ENCODE assay signal across 20 cellular contexts in the genomic region with DNA sequence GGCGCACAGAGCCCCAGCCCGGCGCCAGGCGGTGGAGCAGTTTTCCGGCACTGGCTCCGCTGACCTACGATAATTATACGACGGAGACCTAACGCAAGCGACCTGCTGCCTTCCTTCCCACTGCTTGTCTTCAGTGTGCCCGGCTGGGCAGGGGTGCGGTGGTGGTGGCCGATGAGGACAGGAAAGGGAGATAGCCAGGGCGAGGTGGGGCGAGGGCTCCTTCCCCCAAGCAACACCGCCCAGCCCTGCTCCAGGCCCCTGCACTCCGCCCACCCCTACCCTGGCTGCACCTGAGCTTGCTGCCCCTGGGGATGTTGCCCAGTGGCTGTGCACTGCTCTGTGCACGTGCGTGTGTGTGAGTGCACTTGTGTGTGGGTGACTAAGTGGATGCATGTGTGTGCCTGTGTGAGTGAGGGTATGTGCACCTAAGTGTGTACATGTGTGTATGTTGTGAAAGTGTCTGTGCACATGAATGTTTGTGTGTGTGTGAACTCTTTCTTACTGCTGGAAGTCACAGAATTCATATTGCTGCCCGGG. TPM values are rescaled to one million over a fixed set of nuclear protein-coding genes. Genes with fewer than 3 reads are reported as not detected.
"Had no signal": no experiment of that assay in that cellular context is flagged by ENCODE, and none has a peak within 500 bp of the region (broad histone marks: within the 10 kb centered on the region; RNA-seq: fewer than 3 reads in every experiment).

No MANE protein-coding gene starts in this region.

- H3K9me3 Mint-ChIP-seq: activated CD4-positive, alpha-beta T cell treated with anti-CD3 and anti-CD28 coated beads, Interleukin-2, amount 10 ng/mL, durations not matched to agents 24 days and 14 days; activated naive CD4-positive, alpha-beta T cell treated with anti-CD3 and anti-CD28 coated beads, Interleukin-2, amount 50 U/mL, for 72 hours had no signal

- H3K4me3 ChIP-seq: cardiac muscle cell, thoracic aorta, upper lobe of left lung had no signal

- H3K4me3 Mint-ChIP-seq: activated CD4-positive, alpha-beta T cell treated with anti-CD3 and anti-CD28 coated beads, Interleukin-2, amount 10 ng/mL, durations not matched to agents 24 days and 14 days; naive thymus-derived CD8-positive, alpha-beta T cell had no signal

- H3K4me1 Mint-ChIP-seq: activated CD4-positive, alpha-beta T cell treated with anti-CD3 and anti-CD28 coated beads, Interleukin-2, amount 10 ng/mL, durations not matched to agents 24 days and 14 days had no signal

- H3K79me2 ChIP-seq: parathyroid adenoma had no signal

- H3K27me3 ChIP-seq: cardiac muscle cell, neutrophil, upper lobe of left lung had no signal

- H3K27ac Mint-ChIP-seq: activated CD4-positive, alpha-beta T cell treated with anti-CD3 and anti-CD28 coated beads, Interleukin-2, amount 10 ng/mL, durations not matched to agents 24 days and 14 days; activated naive CD4-positive, alpha-beta T cell treated with anti-CD3 and anti-CD28 coated beads, Interleukin-2, amount 50 U/mL, for 72 hours had no signal

- H3K27ac ChIP-seq: cardiac muscle cell, neutrophil, parathyroid adenoma, thoracic aorta, upper lobe of left lung had no signal

- H3K9ac ChIP-seq: parathyroid adenoma, SK-N-SH had no signal

- DNase-seq: activated CD4-positive, alpha-beta T cell treated with anti-CD3 and anti-CD28 coated beads, Interleukin-2, amount 10 ng/mL, durations not matched to agents 24 days and 14 days; activated CD4-positive, CD25-positive, alpha-beta regulatory T cell; activated gamma-delta T cell treated with Interleukin-2 at 50 U/mL for 16 hours; amniotic stem cell; erythroblast; hypothalamus; mesenchymal stem cell; naive thymus-derived CD8-positive, alpha-beta T cell; SK-N-SH; stimulated activated CD4-positive, alpha-beta T cell treated with anti-CD3 and anti-CD28 coated beads, Interleukin-4, amount 100 ng/mL, for 1 hour; T-helper 1 cell; T-helper 9 cell had no signal

- ATAC-seq: activated naive CD4-positive, alpha-beta T cell treated with anti-CD3 and anti-CD28 coated beads, Interleukin-2, amount 50 U/mL, for 72 hours; left lobe of liver; naive thymus-derived CD8-positive, alpha-beta T cell had no signal

- H2AFZ ChIP-seq: parathyroid adenoma had no signal

- H3K36me3 Mint-ChIP-seq: activated naive CD4-positive, alpha-beta T cell treated with anti-CD3 and anti-CD28 coated beads, Interleukin-2, amount 50 U/mL, for 72 hours had no signal

- H3K9me3 ChIP-seq: neutrophil, SK-N-SH, thoracic aorta, upper lobe of left lung had no signal

- H3K36me3 ChIP-seq: cardiac muscle cell had no signal

- H3K4me1 ChIP-seq: parathyroid adenoma, upper lobe of left lung had no signal

- H3K27me3 Mint-ChIP-seq: activated CD4-positive, alpha-beta T cell treated with anti-CD3 and anti-CD28 coated beads, Interleukin-2, amount 10 ng/mL, durations not matched to agents 24 days and 14 days; naive thymus-derived CD8-positive, alpha-beta T cell had no signal

- H3K9me2 ChIP-seq: SK-N-SH had no signal

- H3K4me2 ChIP-seq: SK-N-SH had no signal

RNA-seq across cellular contexts. Expression of gene IRF4, which starts 42.6 kb away (rescaled TPM):
- total RNA-seq: cardiac muscle cell, frontal cortex had no signal
- polyA plus RNA-seq: cardiac muscle cell, SK-N-SH had no signal
